ENCODE assay signal across 7 cellular contexts in genomic region chr2:143205106-143205764, GRCh38.
DNase-seq lines count a peak whose midpoint lies in the region; ATAC-seq and TF ChIP-seq lines count a peak whose summit lies in the region.

No MANE protein-coding gene starts in this region.

- no TSS peak for BruUV-seq in PC-3 (replicated peaks; lab: Mats Ljungman, UMichigan)

- intact Hi-C loops in PC-3 (cut with micrococcal nuclease) = loop anchor here (1.0 kb wide), 1 partner anchor 54 kb away; no protein-coding TSS in a partner anchor

- H3K4me3 ChIP-seq in PC-3 (ENCODE audit: low read length) (no peak overlapping the region), fibroblast of pulmonary artery (replicated peaks; ENCODE audit: low read depth, low read length) (no peak overlapping the region), WERI-Rb-1 (ENCODE audit: low read depth, low read length) (no peak overlapping the region)

- DNase-seq in GM10266 (ENCODE audit: extremely low spot score) (peak; percentile 5), PC-3 (peak; percentile 39), fibroblast of pulmonary artery (ENCODE audit: low read depth) (peak; percentile 26), WERI-Rb-1 (no peak), amygdala (lab: John Stamatoyannopoulos, UW) (no peak)

- H3K36me3 ChIP-seq in PC-3 (ENCODE audit: low read depth, low read length) = no peaks in the 10 kb centered on the region
- H3K36me3 ChIP-seq in WERI-Rb-1 = no peaks in the 10 kb centered on the region

- H3K9me3 ChIP-seq in PC-3 (ENCODE audit: low read length) (no peaks in the 10 kb centered on the region), WERI-Rb-1 (ENCODE audit: severe bottlenecking) (no peaks in the 10 kb centered on the region)

- POLR2A ChIA-PET in PC-3 (lab: Charles Lee; ENCODE audit: unreplicated experiment) = no interaction called here

- H3K27me3 ChIP-seq in PC-3 (ENCODE audit: low read length) (peaks cover 26% of the 10 kb centered on the region), WERI-Rb-1 (ENCODE audit: insufficient read depth, low read depth, severe bottlenecking) (no peaks in the 10 kb centered on the region)

- CTCF ChIA-PET in PC-3 (lab: Charles Lee) = interaction anchor here (0.5 kb wide), 1 partner anchor 16 kb away, joined by 3 read pairs; no protein-coding TSS in a partner anchor

- no peaks in the 10 kb centered on the region for H3F3A ChIP-seq in PC-3 (ENCODE audit: low read length, unreplicated experiment)

- no peak overlapping the region for H3K9ac ChIP-seq in PC-3 (ENCODE audit: low read length)

- no peaks in the 10 kb centered on the region for H3K9me2 ChIP-seq in PC-3 (replicated peaks; ENCODE audit: low read length)

- H4K20me1 ChIP-seq in PC-3 (ENCODE audit: low read length) = no peaks in the 10 kb centered on the region

- ATAC-seq in GM21529 (IDR thresholded peaks at IDR 0.05; ENCODE audit: unreplicated experiment) (peak; percentile 48), PC-3 (peak; percentile 46; the same call in 1 of the 2 replicates), HG03354 (IDR thresholded peaks at IDR 0.05; ENCODE audit: poor library complexity, severe bottlenecking, unreplicated experiment) (no peak)

- no peaks in the 10 kb centered on the region for H3K79me2 ChIP-seq in PC-3 (ENCODE audit: low read length)

- no peak overlapping the region for H3K27ac ChIP-seq in PC-3 (ENCODE audit: low read length)
- H3K27ac ChIP-seq in WERI-Rb-1 = no peak overlapping the region

- TF ChIP-seq CTCF in GM10266 (IDR thresholded peaks at IDR 0.05; ENCODE audit: control insufficient read depth, insufficient read depth, low read depth, missing control alignments) (no peak), PC-3 (conservative IDR thresholded peaks at IDR 0.05; ENCODE audit: low read depth, low read length) (peak; percentile 60), fibroblast of pulmonary artery (IDR thresholded peaks at IDR 0.05; ENCODE audit: low read length, missing control alignments) (peak; percentile 41), WERI-Rb-1 (IDR thresholded peaks at IDR 0.05; ENCODE audit: low read depth, low read length) (no peak)

- no peaks in the 10 kb centered on the region for H3K4me1 ChIP-seq in PC-3 (ENCODE audit: insufficient read depth, low read length)

- no peak overlapping the region for H2AFZ ChIP-seq in PC-3 (ENCODE audit: low read length)

- no peak overlapping the region for H3K4me2 ChIP-seq in PC-3 (ENCODE audit: low read length)

Comparison
In these comparisons a context has a peak if more than half of its experiments do, and no peak if none do; other contexts are left out.
1. DNase-seq: peak in GM10266 (single experiment), PC-3 (single experiment) and fibroblast of pulmonary artery (single experiment); none in WERI-Rb-1 (single experiment) and amygdala (0 of 56).
2. CTCF ChIP-seq: peak in PC-3 (single experiment) and fibroblast of pulmonary artery (single experiment); none in GM10266 (single experiment) and WERI-Rb-1 (single experiment).